In the genomic region with DNA sequence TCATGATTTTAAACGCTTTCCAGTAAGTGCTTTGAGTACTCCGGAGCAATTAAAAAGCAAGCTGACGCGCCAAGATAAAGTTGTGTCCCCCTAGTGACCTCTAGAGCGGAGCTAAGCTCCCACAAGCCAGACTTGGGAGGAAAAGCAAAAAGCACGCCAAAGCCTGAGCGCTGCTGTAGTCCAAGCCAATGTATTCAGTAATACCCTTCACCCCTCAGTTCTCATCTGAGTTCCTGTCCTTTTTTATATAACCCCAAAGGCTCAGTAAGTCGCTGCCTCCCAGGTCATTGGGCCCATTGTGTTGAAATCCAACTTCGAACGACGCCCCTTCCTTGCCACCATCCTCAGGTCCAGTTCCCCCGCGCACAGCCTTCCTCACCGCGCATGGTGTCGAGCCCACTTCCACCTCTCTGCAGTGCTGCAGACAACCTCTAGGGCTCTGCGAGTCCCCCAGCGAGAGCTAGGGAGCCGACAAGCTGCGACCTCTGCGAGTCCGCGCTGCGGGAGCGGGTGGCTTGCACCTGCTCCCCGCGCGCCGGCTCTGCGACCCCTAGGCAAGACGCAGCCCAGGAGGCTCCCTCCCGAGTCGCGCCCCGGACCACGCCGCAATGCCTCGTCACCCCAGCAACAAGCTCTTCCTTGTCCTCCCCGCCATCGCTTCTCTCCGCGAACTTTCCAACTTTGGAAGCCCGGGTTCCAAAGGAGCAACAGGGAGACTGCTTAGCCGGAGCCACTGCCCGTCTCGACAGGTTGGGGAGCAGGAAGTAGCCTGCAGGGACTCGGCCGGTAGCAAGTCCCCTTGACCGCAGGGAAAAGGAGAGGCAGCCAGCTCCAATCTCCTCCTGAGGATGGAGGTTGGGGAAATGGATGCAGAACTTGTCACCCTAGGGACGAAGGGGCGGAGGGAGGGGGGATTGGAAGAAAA, we compare ENCODE assay signal across 1 cellular context.
TF ChIP-seq lines count a peak whose summit lies in the region.

No MANE protein-coding gene starts in this region.

TF ChIP-seq in H1, 55 proteins besides CTCF, POLR2A, EP300 and RAD21 (continued from another document):
- TF ChIP-seq ZNF274 (IDR thresholded peaks at IDR 0.05; ENCODE audit: borderline replicate concordance, extremely low read depth, low read length) = no peak
- TF ChIP-seq SIN3A (conservative IDR thresholded peaks at IDR 0.05 in 1 of 2, IDR thresholded peaks at IDR 0.05 in 1 of 2; ENCODE audit: low read depth in 1 of 2, low read length in 2 of 2) = peak; percentile 44 to 54; a peak in 1 of 4 replicates
- TF ChIP-seq SP2 (IDR thresholded peaks at IDR 0.05; ENCODE audit: low read length) = no peak
- no peak for TF ChIP-seq EGR1 (IDR thresholded peaks at IDR 0.05; ENCODE audit: borderline replicate concordance, low read depth, low read length)
- TF ChIP-seq JUN (IDR thresholded peaks at IDR 0.05; ENCODE audit: low read depth, low read length) = no peak
- no peak for TF ChIP-seq CHD1 (IDR thresholded peaks at IDR 0.05; ENCODE audit: low read depth, low read length)
- TF ChIP-seq, protein P1, sequence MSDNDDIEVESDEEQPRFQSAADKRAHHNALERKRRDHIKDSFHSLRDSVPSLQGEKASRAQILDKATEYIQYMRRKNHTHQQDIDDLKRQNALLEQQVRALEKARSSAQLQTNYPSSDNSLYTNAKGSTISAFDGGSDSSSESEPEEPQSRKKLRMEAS (IDR thresholded peaks at IDR 0.05) = peak; percentile 86
- TF ChIP-seq SAP30 (IDR thresholded peaks at IDR 0.05; ENCODE audit: insufficient read depth, insufficient replicate concordance, low read length) = peak; percentile 67
- TF ChIP-seq POU5F1 (IDR thresholded peaks at IDR 0.05; ENCODE audit: low read depth, low read length) = no peak
- TF ChIP-seq SP1 (IDR thresholded peaks at IDR 0.05; ENCODE audit: low read depth, low read length) = no peak
- TF ChIP-seq HDAC6 (IDR thresholded peaks at IDR 0.05; ENCODE audit: low read depth, low read length) = no peak
- no peak for TF ChIP-seq CEBPB (IDR thresholded peaks at IDR 0.05; ENCODE audit: low read depth, low read length)
- TF ChIP-seq, protein P2, sequence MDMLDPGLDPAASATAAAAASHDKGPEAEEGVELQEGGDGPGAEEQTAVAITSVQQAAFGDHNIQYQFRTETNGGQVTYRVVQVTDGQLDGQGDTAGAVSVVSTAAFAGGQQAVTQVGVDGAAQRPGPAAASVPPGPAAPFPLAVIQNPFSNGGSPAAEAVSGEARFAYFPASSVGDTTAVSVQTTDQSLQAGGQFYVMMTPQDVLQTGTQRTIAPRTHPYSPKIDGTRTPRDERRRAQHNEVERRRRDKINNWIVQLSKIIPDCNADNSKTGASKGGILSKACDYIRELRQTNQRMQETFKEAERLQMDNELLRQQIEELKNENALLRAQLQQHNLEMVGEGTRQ (IDR thresholded peaks at IDR 0.05; ENCODE audit: low read length) = no peak
- peak; percentile 19 for TF ChIP-seq TAF7 (optimal IDR thresholded peaks at IDR 0.05; ENCODE audit: borderline replicate concordance, low read depth, low read length)
- no peak for TF ChIP-seq RXRA (IDR thresholded peaks at IDR 0.05; ENCODE audit: insufficient read depth, low read depth, low read length)
- no peak for TF ChIP-seq SP4 (IDR thresholded peaks at IDR 0.05; ENCODE audit: low read length)
- TF ChIP-seq RBBP5 (IDR thresholded peaks at IDR 0.05; ENCODE audit: borderline replicate concordance, low read depth, low read length) = peak; percentile 70
- peak; percentile 38 for TF ChIP-seq KDM4A (IDR thresholded peaks at IDR 0.05; ENCODE audit: low read depth, low read length, severe bottlenecking)
- TF ChIP-seq GTF2F1 (IDR thresholded peaks at IDR 0.05; ENCODE audit: borderline replicate concordance, low read depth, low read length) = no peak
- TF ChIP-seq EZH2 (IDR thresholded peaks at IDR 0.05; ENCODE audit: low read depth, low read length, severe bottlenecking) = peak; percentile 54
- no peak for TF ChIP-seq CHD7 (IDR thresholded peaks at IDR 0.05; ENCODE audit: insufficient replicate concordance, low read length)
- peak; percentile 5; the same call in 1 of the 2 replicates for TF ChIP-seq YY1 (IDR thresholded peaks at IDR 0.05; ENCODE audit: low read depth, low read length)
- no peak for TF ChIP-seq TCF12 (IDR thresholded peaks at IDR 0.05; ENCODE audit: low read depth, low read length)
- TF ChIP-seq, protein P3, sequence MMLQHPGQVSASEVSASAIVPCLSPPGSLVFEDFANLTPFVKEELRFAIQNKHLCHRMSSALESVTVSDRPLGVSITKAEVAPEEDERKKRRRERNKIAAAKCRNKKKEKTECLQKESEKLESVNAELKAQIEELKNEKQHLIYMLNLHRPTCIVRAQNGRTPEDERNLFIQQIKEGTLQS (IDR thresholded peaks at IDR 0.05; ENCODE audit: insufficient read depth, low read depth, low read length) = no peak
- no peak for TF ChIP-seq CHD2 (IDR thresholded peaks at IDR 0.05; ENCODE audit: low read length)
- no peak for TF ChIP-seq KDM5A (IDR thresholded peaks at IDR 0.05; ENCODE audit: low read length)
- no peak for TF ChIP-seq PHF8 (conservative IDR thresholded peaks at IDR 0.05; ENCODE audit: low read depth, low read length)
- TF ChIP-seq KDM1A (IDR thresholded peaks at IDR 0.05; ENCODE audit: borderline replicate concordance, low read length) = no peak; the same call in 1 of the 2 replicates
- TF ChIP-seq TAF1 (IDR thresholded peaks at IDR 0.05; ENCODE audit: low read depth, low read length) = no peak
- no peak for TF ChIP-seq GABPA (IDR thresholded peaks at IDR 0.05; ENCODE audit: borderline replicate concordance, insufficient read depth, low read length)
- no peak for TF ChIP-seq SIX5 (IDR thresholded peaks at IDR 0.05; ENCODE audit: low read depth, low read length)
- TF ChIP-seq HDAC2 (IDR thresholded peaks at IDR 0.05; ENCODE audit: borderline replicate concordance in 1 of 2, low read depth in 2 of 2, low read length in 2 of 2) = peak; percentile 56 to 92; a peak in 3 of 4 replicates
- no peak for TF ChIP-seq CREB1 (IDR thresholded peaks at IDR 0.05)
- TF ChIP-seq ASH2L (IDR thresholded peaks at IDR 0.05; ENCODE audit: low read length) = no peak
- no peak for TF ChIP-seq CBX8 (IDR thresholded peaks at IDR 0.05; ENCODE audit: borderline replicate concordance, low read depth, low read length)
- TF ChIP-seq JUND (IDR thresholded peaks at IDR 0.05; ENCODE audit: low read length) = no peak
- TF ChIP-seq CBX5 (IDR thresholded peaks at IDR 0.05; ENCODE audit: low read depth, low read length) = no peak
- no peak for TF ChIP-seq FOSL1 (IDR thresholded peaks at IDR 0.05; ENCODE audit: insufficient read depth, low read depth, low read length)
- no peak for TF ChIP-seq SRF (IDR thresholded peaks at IDR 0.05; ENCODE audit: low read depth, low read length)
- no peak for TF ChIP-seq CTBP2 (IDR thresholded peaks at IDR 0.05; ENCODE audit: borderline replicate concordance, insufficient read depth, insufficient read length, low read length)
- TF ChIP-seq TBP (IDR thresholded peaks at IDR 0.05; ENCODE audit: low read depth, low read length) = peak; percentile 31; the same call in 1 of the 2 replicates
- no peak for TF ChIP-seq MAFK (IDR thresholded peaks at IDR 0.05; ENCODE audit: low read depth, low read length)
- TF ChIP-seq, protein P4, sequence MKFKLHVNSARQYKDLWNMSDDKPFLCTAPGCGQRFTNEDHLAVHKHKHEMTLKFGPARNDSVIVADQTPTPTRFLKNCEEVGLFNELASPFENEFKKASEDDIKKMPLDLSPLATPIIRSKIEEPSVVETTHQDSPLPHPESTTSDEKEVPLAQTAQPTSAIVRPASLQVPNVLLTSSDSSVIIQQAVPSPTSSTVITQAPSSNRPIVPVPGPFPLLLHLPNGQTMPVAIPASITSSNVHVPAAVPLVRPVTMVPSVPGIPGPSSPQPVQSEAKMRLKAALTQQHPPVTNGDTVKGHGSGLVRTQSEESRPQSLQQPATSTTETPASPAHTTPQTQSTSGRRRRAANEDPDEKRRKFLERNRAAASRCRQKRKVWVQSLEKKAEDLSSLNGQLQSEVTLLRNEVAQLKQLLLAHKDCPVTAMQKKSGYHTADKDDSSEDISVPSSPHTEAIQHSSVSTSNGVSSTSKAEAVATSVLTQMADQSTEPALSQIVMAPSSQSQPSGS (IDR thresholded peaks at IDR 0.05; ENCODE audit: low read length) = no peak
- no peak for TF ChIP-seq BRCA1 (IDR thresholded peaks at IDR 0.05; ENCODE audit: low read depth, low read length)
- TF ChIP-seq BCL11A (IDR thresholded peaks at IDR 0.05; ENCODE audit: low read depth in 2 of 2, low read length in 2 of 2) = no peak
- TF ChIP-seq RFX5 (IDR thresholded peaks at IDR 0.05; ENCODE audit: borderline replicate concordance, low read depth, low read length) = no peak
